ENCODE assay signal across 25 cellular contexts in genomic region chr6:79267128-79267527, GRCh38.
"Had no signal": no experiment of that assay in that cellular context is flagged by ENCODE, and none has a peak within 500 bp of the region (broad histone marks: within the 10 kb centered on the region; RNA-seq: fewer than 3 reads in every experiment).

No MANE protein-coding gene starts in this region.

- H3K4me3 ChIP-seq: esophagus squamous epithelium, gastrocnemius medialis, heart right ventricle, left lung, lower lobe of right lung, mucosa of descending colon had no signal

- H3K9me3 ChIP-seq: esophagus squamous epithelium, gastrocnemius medialis, left lung, lower lobe of right lung, mucosa of descending colon had no signal

- H3K4me3 Mint-ChIP-seq: dendritic cell treated with granulocyte-macrophage colony-stimulating factor and Interleukin-4, amounts not matched to agents 40 ng/mL and 50 ng/mL, for 4 days; effector memory CD8-positive, alpha-beta T cell; endodermal cell; mesothelial cell of epicardium; naive B cell; naive thymus-derived CD8-positive, alpha-beta T cell had no signal

- H3K27ac ChIP-seq: epithelial cell of prostate, esophagus squamous epithelium, gastrocnemius medialis, heart right ventricle, left lung, lower lobe of right lung had no signal

- DNase-seq: cortex of kidney; effector CD8-positive, alpha-beta T cell; effector memory CD8-positive, alpha-beta T cell; endodermal cell; erythroblast; esophagus squamous epithelium; foreskin fibroblast; foreskin melanocyte; gastrocnemius medialis; glutamatergic neuron; head of caudate nucleus; heart right ventricle; hippocampal formation; left cardiac atrium; left lung; left ventricle myocardium superior; lower lobe of right lung; mesenchymal stem cell; mucosa of descending colon; naive B cell; naive thymus-derived CD8-positive, alpha-beta T cell had no signal

- H3K36me3 ChIP-seq: esophagus squamous epithelium, gastrocnemius medialis, heart right ventricle, left lung, lower lobe of right lung had no signal

- H3K4me1 Mint-ChIP-seq: endodermal cell; naive B cell; naive thymus-derived CD8-positive, alpha-beta T cell had no signal

- H3K4me1 ChIP-seq: gastrocnemius medialis, left lung, lower lobe of right lung had no signal

- ATAC-seq: effector memory CD8-positive, alpha-beta T cell; esophagus mucosa; gastrocnemius medialis; heart right ventricle; left cardiac atrium; left lung; left ventricle myocardium superior; lower lobe of right lung; mucosa of descending colon; naive thymus-derived CD8-positive, alpha-beta T cell had no signal

- H3K36me3 Mint-ChIP-seq: mesothelial cell of epicardium, naive B cell had no signal

- H3K27me3 ChIP-seq: esophagus squamous epithelium, gastrocnemius medialis, heart right ventricle, left lung had no signal

- H3K27ac Mint-ChIP-seq: dendritic cell treated with granulocyte-macrophage colony-stimulating factor and Interleukin-4, amounts not matched to agents 40 ng/mL and 50 ng/mL, for 4 days; effector memory CD8-positive, alpha-beta T cell; endodermal cell; mesothelial cell of epicardium; naive B cell; naive thymus-derived CD8-positive, alpha-beta T cell had no signal

- H3K9me3 Mint-ChIP-seq: effector memory CD8-positive, alpha-beta T cell; endodermal cell had no signal
